Comparison of ENCODE assay signal across 14 cellular contexts in the genomic region with DNA sequence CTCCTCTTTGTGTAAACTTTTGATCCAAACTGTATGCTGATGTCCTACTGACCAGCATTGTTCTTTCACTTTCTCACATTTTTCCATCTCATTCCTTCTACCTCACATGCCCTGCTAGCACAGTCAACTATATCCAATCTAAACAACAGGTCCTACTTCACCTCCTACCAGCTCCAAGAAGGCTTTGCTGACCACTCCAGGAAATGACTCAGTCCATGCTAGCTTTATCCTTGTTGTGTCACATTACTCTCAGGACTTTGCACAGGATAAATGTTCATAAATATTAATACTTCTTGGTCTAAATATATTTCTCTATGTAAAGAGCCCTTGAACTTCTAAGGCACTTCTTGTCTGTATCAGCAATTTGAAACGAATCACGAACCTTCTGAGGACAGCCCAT.
DNase-seq lines count a peak whose midpoint lies in the region; TF ChIP-seq lines count a peak whose summit lies in the region.
"Had no signal": no experiment of that assay in that cellular context is flagged by ENCODE, and none has a peak within 500 bp of the region (broad histone marks: within the 10 kb centered on the region; RNA-seq: fewer than 3 reads in every experiment).

No MANE protein-coding gene starts in this region.

- peak overlapping the region; percentile 18; the same call in 1 of the 2 replicates for H3K4me2 ChIP-seq in PC-9

- BruUV-seq in PC-9 (replicated peaks; lab: Mats Ljungman, UMichigan): no TSS peak

- DNase-seq in EL (peak; percentile 85), PC-9 (peak in 1 of 2 experiments; percentile 42), dedifferentiated amniotic fluid mesenchymal stem cell (ENCODE audit: extremely low spot score) (peak; percentile 46), osteocyte (ENCODE audit: extremely low spot score, unreplicated experiment) (no peak), NCI-H2081 treated with DMSO at 0.1 percent for 48 hours (lab: John Stamatoyannopoulos, UW) (no peak), DMS114 treated with DMSO at 0.1 percent for 48 hours (lab: John Stamatoyannopoulos, UW; ENCODE audit: unreplicated experiment) (no peak), GF-D8 (lab: John Stamatoyannopoulos, UW) (no peak), HUDEP-2 (lab: John Stamatoyannopoulos, UW; ENCODE audit: unreplicated experiment in 76 of 76) (no peak)
- DNase-seq: hippocampal formation; pancreas; Peyer's patch; stimulated activated CD4-positive, alpha-beta T cell treated with anti-CD3 and anti-CD28 coated beads, Interleukin-2, amount 100 ng/mL, for 48 hours; stimulated activated naive CD4-positive, alpha-beta T cell treated with Interleukin-2 at 50 U/mL for 16 hours had no signal

- peak overlapping the region; percentile 20; the same call in 1 of the 2 replicates for H2AFZ ChIP-seq in PC-9

- no peaks in the 10 kb centered on the region for H3K9me2 ChIP-seq in PC-9 (ENCODE audit: insufficient read depth)

- peaks cover 22% of the 10 kb centered on the region for H3K4me1 Mint-ChIP-seq in osteocyte (ENCODE audit: unreplicated experiment)
- H3K4me1 Mint-ChIP-seq: activated naive CD4-positive, alpha-beta T cell treated with anti-CD3 and anti-CD28 coated beads, Interleukin-2, amount 50 U/mL, for 24 hours had no signal

- no peaks in the 10 kb centered on the region for H3K27me3 Mint-ChIP-seq in osteocyte (ENCODE audit: unreplicated experiment)

- CTCF ChIA-PET in PC-9 (lab: Charles Lee): no interaction called here

- 0 out of 2 replicates have a peak, but pooled peaks cover 4% of the 10 kb centered on the region for H3F3A ChIP-seq in PC-9 (ENCODE audit: insufficient read depth, low read depth)

- H3K27ac Mint-ChIP-seq in osteocyte (ENCODE audit: unreplicated experiment): peak overlapping the region; percentile 61
- H3K27ac Mint-ChIP-seq: activated naive CD4-positive, alpha-beta T cell treated with anti-CD3 and anti-CD28 coated beads, Interleukin-2, amount 50 U/mL, for 24 hours had no signal

- no peak overlapping the region for H3K4me3 ChIP-seq in PC-9
- H3K4me3 ChIP-seq: pancreas, Peyer's patch had no signal

- no peaks in the 10 kb centered on the region for H3K36me3 ChIP-seq in PC-9 (ENCODE audit: low read depth)
- H3K36me3 ChIP-seq: pancreas, Peyer's patch had no signal

- H3K4me3 Mint-ChIP-seq in osteocyte (ENCODE audit: unreplicated experiment): no peak overlapping the region
- H3K4me3 Mint-ChIP-seq: activated naive CD4-positive, alpha-beta T cell treated with anti-CD3 and anti-CD28 coated beads, Interleukin-2, amount 50 U/mL, for 24 hours had no signal

- H3K9me3 ChIP-seq in PC-9 (ENCODE audit: insufficient read depth, low read depth): peaks cover 4% of the 10 kb centered on the region; the same call in 1 of the 2 replicates
- H3K9me3 ChIP-seq: pancreas, Peyer's patch had no signal

- peaks cover 5% of the 10 kb centered on the region for H3K9me3 Mint-ChIP-seq in osteocyte (ENCODE audit: unreplicated experiment)
- H3K9me3 Mint-ChIP-seq: activated naive CD4-positive, alpha-beta T cell treated with anti-CD3 and anti-CD28 coated beads, Interleukin-2, amount 50 U/mL, for 24 hours had no signal

- POLR2A ChIA-PET in PC-9 (lab: Charles Lee; ENCODE audit: unreplicated experiment): interaction anchor here (0.6 kb wide), 3 partner anchors 50 to 1025 kb away, joined by 3 to 10 read pairs (median 7); no protein-coding TSS in a partner anchor

- peaks cover 27% of the 10 kb centered on the region for H3K4me1 ChIP-seq in PC-9 (replicated peaks; ENCODE audit: insufficient read depth)
- H3K4me1 ChIP-seq: pancreas, Peyer's patch had no signal

- no peaks in the 10 kb centered on the region for H3K27me3 ChIP-seq in PC-9 (ENCODE audit: insufficient read depth, low read depth)
- H3K27me3 ChIP-seq: pancreas, Peyer's patch had no signal

- no peaks in the 10 kb centered on the region for H3K36me3 Mint-ChIP-seq in osteocyte (ENCODE audit: unreplicated experiment)

- TF ChIP-seq CTCF in PC-9 (conservative IDR thresholded peaks at IDR 0.05) (no peak), osteocyte (IDR thresholded peaks at IDR 0.05) (no peak)

- intact Hi-C loops in PC-9 (cut with micrococcal nuclease; ENCODE audit: unreplicated experiment): loop anchor here (10.0 kb wide), 1 partner anchor 860 kb away; no protein-coding TSS in a partner anchor

- no peaks in the 10 kb centered on the region for H4K20me1 ChIP-seq in PC-9 (ENCODE audit: insufficient read depth)

- H3K27ac ChIP-seq in PC-9: peak overlapping the region; percentile 14; the same call in 1 of the 2 replicates
- H3K27ac ChIP-seq: pancreas, Peyer's patch had no signal

- H3K79me2 ChIP-seq in PC-9 (ENCODE audit: low read depth): no peaks in the 10 kb centered on the region

Comparison
In these comparisons a context has a peak if more than half of its experiments do, and no peak if none do; other contexts are left out.
1. DNase-seq: peak in EL (single experiment) and dedifferentiated amniotic fluid mesenchymal stem cell (single experiment); none in osteocyte (single experiment), NCI-H2081 treated with DMSO at 0.1 percent for 48 hours (single experiment), DMS114 treated with DMSO at 0.1 percent for 48 hours (single experiment), GF-D8 (single experiment) and HUDEP-2 (0 of 76).